Comparison of ENCODE assay signal across 8 cellular contexts in genomic region chr11:62552931-62553838, GRCh38. TPM values are rescaled to one million over a fixed set of nuclear protein-coding genes. Genes with fewer than 3 reads are reported as not detected.
DNase-seq lines count a peak whose midpoint lies in the region; ATAC-seq and TF ChIP-seq lines count a peak whose summit lies in the region.

No MANE protein-coding gene starts in this region.

- H3K4me3 Mint-ChIP-seq in CD4-positive, alpha-beta memory T cell = peak overlapping the region; percentile 63 to 91 (median 90)
- H3K4me3 Mint-ChIP-seq in endothelial cell (ENCODE audit: unreplicated experiment) = peak overlapping the region; percentile 68

- H3K9me3 ChIP-seq in CD4-positive, alpha-beta memory T cell (ENCODE audit: control insufficient read depth in 1 of 2, low read length in 2 of 2) = no peaks in the 10 kb centered on the region
- H3K9me3 ChIP-seq in upper lobe of right lung = no peaks in the 10 kb centered on the region

- H3K27me3 ChIP-seq in CD4-positive, alpha-beta memory T cell (ENCODE audit: insufficient read depth, low read length) = no peaks in the 10 kb centered on the region
- H3K27me3 ChIP-seq in upper lobe of right lung = no peaks in the 10 kb centered on the region

- CTCF ChIA-PET in CD4-positive, alpha-beta memory T cell (lab: Charles Lee; ENCODE audit: partially characterized antibody) = interaction anchor here (0.9 to 14.9 kb wide), 10 partner anchors 7 to 158 kb away, joined by 3 to 450 read pairs (median 6); partner anchors contain the start of genes MTA2 and SCGB1A1

- peak overlapping the region; percentile 98 to 100 (median 100) for H3K27ac Mint-ChIP-seq in CD4-positive, alpha-beta memory T cell
- peak overlapping the region; percentile 97 for H3K27ac Mint-ChIP-seq in endothelial cell (ENCODE audit: unreplicated experiment)

- DNase-seq in CD4-positive, alpha-beta memory T cell = peak; percentile 73 to 86 (median 82)
- DNase-seq in M059J (ENCODE audit: low read depth) (peak; percentile 98), endothelial cell (ENCODE audit: low spot score) (peak; percentile 51), mucosa of gallbladder (ENCODE audit: low spot score) (peak; percentile 88), upper lobe of right lung (peak; percentile 91), superior temporal gyrus (ENCODE audit: extremely low spot score) (no peak)
- peak; percentile 52 for DNase-seq in activated CD4-positive, alpha-beta T cell treated with anti-CD3 and anti-CD28 coated beads for 48 hours

- no peaks in the 10 kb centered on the region for H3K36me3 ChIP-seq in CD4-positive, alpha-beta memory T cell (ENCODE audit: insufficient read depth, low read length)
- peaks cover under 1% of the 10 kb centered on the region for H3K36me3 ChIP-seq in upper lobe of right lung

- TF ChIP-seq CTCF in endothelial cell (IDR thresholded peaks at IDR 0.05; ENCODE audit: unreplicated experiment) (no peak), upper lobe of right lung (IDR thresholded peaks at IDR 0.05) (no peak)

- intact Hi-C loops in CD4-positive, alpha-beta memory T cell (cut with micrococcal nuclease) = loop anchor here (1.0 to 10.0 kb wide), 2 partner anchors 38 to 302 kb away; partner anchors contain the start of gene TUT1
- intact Hi-C loops in upper lobe of right lung (cut with DNase I) = no loop called here

- H3K4me1 Mint-ChIP-seq in CD4-positive, alpha-beta memory T cell = peaks cover 70 to 97% (median 84%) of the 10 kb centered on the region in 4 donors
- peaks cover 47% of the 10 kb centered on the region for H3K4me1 Mint-ChIP-seq in endothelial cell (ENCODE audit: unreplicated experiment)

- H3K36me3 Mint-ChIP-seq in CD4-positive, alpha-beta memory T cell = peaks cover 0 to 5% of the 10 kb centered on the region in 2 donors
- peaks cover 5% of the 10 kb centered on the region for H3K36me3 Mint-ChIP-seq in endothelial cell (ENCODE audit: low read depth, unreplicated experiment)

- peak overlapping the region in 1 of 2 donors; percentile 34 for H3K4me3 ChIP-seq in CD4-positive, alpha-beta memory T cell (ENCODE audit: low read length in 2 of 2)
- H3K4me3 ChIP-seq in upper lobe of right lung = peak overlapping the region; percentile 29

- H3K9me3 Mint-ChIP-seq in CD4-positive, alpha-beta memory T cell = peaks cover 0 to 4% (median 0%) of the 10 kb centered on the region in 8 donors
- H3K9me3 Mint-ChIP-seq in endothelial cell (ENCODE audit: unreplicated experiment) = no peaks in the 10 kb centered on the region

- H3K27ac ChIP-seq in CD4-positive, alpha-beta memory T cell (ENCODE audit: low read depth, low read length) = peak overlapping the region; percentile 95
- peak overlapping the region; percentile 98 for H3K27ac ChIP-seq in upper lobe of right lung

- H3K4me1 ChIP-seq in CD4-positive, alpha-beta memory T cell (ENCODE audit: insufficient read depth, low read length) = peaks cover 91% of the 10 kb centered on the region
- peaks cover 96% of the 10 kb centered on the region for H3K4me1 ChIP-seq in upper lobe of right lung

- ATAC-seq in upper lobe of right lung (peak; percentile 85), GM19035 (IDR thresholded peaks at IDR 0.05; ENCODE audit: unreplicated experiment) (no peak)

- POLR2A ChIA-PET in CD4-positive, alpha-beta memory T cell (lab: Charles Lee; ENCODE audit: partially characterized antibody) = interaction anchor here (0.5 to 12.5 kb wide), 24 partner anchors 13 to 328 kb away, joined by 3 to 751 read pairs (median 5); partner anchors contain the start of genes AHNAK, BSCL2, EEF1G and GNG3

- peaks cover 0 to 2% of the 10 kb centered on the region in 2 donors for H3K27me3 Mint-ChIP-seq in CD4-positive, alpha-beta memory T cell
- peaks cover 26% of the 10 kb centered on the region for H3K27me3 Mint-ChIP-seq in endothelial cell (ENCODE audit: unreplicated experiment)

RNA-seq across cellular contexts. Expression of gene AHNAK, which starts 6.6 kb away (rescaled TPM):
- total RNA-seq in CD4-positive, alpha-beta memory T cell = 100 to 1,000 TPM; 559 to 573 TPM
- polyA plus RNA-seq in CD4-positive, alpha-beta memory T cell = 100 to 1,000 TPM in 1 of 2 donors, 10 to 100 TPM in 1; 23.5 to 186 TPM
- 51.3 and 141 TPM in 2 replicates for total RNA-seq in M059J (2014; rRNA removed; shearing (Covaris generic))
- total RNA-seq in endothelial cell (ENCODE audit: unreplicated experiment) (136 TPM), mucosa of gallbladder (549 TPM), upper lobe of right lung (819 TPM)

RNA-seq across cellular contexts. Expression of gene EEF1G, which starts 20.5 kb away (rescaled TPM):
- 1,000 to 10,000 TPM; 1,815 to 1,855 TPM for total RNA-seq in CD4-positive, alpha-beta memory T cell
- polyA plus RNA-seq in CD4-positive, alpha-beta memory T cell = 1,000 to 10,000 TPM; 1,453 to 1,910 TPM
- total RNA-seq in M059J (2014; rRNA removed; shearing (Covaris generic)) = 940 and 974 TPM in 2 replicates
- total RNA-seq in endothelial cell (ENCODE audit: unreplicated experiment) (1,951 TPM), mucosa of gallbladder (1,062 TPM), upper lobe of right lung (847 TPM)

RNA-seq across cellular contexts. Expression of gene TUT1, which starts 38.1 kb away (rescaled TPM):
- 10 to 100 TPM; 37.7 to 38.1 TPM for total RNA-seq in CD4-positive, alpha-beta memory T cell
- polyA plus RNA-seq in CD4-positive, alpha-beta memory T cell = 10 to 100 TPM; 14.6 to 19.7 TPM
- total RNA-seq in M059J (2014; rRNA removed; shearing (Covaris generic)) = 5.2 and 7.6 TPM in 2 replicates
- 21.2 TPM for total RNA-seq in endothelial cell (ENCODE audit: unreplicated experiment)
- total RNA-seq in mucosa of gallbladder = 26.2 TPM
- total RNA-seq in upper lobe of right lung = 17.6 TPM

RNA-seq across cellular contexts. Expression of gene MTA2, which starts 48.5 kb away (rescaled TPM):
- 100 to 1,000 TPM; 207 to 210 TPM for total RNA-seq in CD4-positive, alpha-beta memory T cell
- polyA plus RNA-seq in CD4-positive, alpha-beta memory T cell = 10 to 100 TPM; 16.6 to 36.4 TPM
- 104 and 148 TPM in 2 replicates for total RNA-seq in M059J (2014; rRNA removed; shearing (Covaris generic))
- total RNA-seq in endothelial cell (ENCODE audit: unreplicated experiment) = 157 TPM
- 87.6 TPM for total RNA-seq in mucosa of gallbladder
- 75.0 TPM for total RNA-seq in upper lobe of right lung

RNA-seq across cellular contexts. Expression of gene EML3, which starts 59.4 kb away (rescaled TPM):
- 100 to 1,000 TPM; 192 to 201 TPM for total RNA-seq in CD4-positive, alpha-beta memory T cell
- 10 to 100 TPM; 18.2 to 24.8 TPM for polyA plus RNA-seq in CD4-positive, alpha-beta memory T cell
- 10.5 and 21.7 TPM in 2 replicates for total RNA-seq in M059J (2014; rRNA removed; shearing (Covaris generic))
- total RNA-seq in endothelial cell (ENCODE audit: unreplicated experiment) (98.6 TPM), mucosa of gallbladder (66.1 TPM), upper lobe of right lung (91.1 TPM)
